ENCODE assay signal across 2 cellular contexts in genomic region chr6:14792118-14792955, GRCh38.
TF ChIP-seq lines count a peak whose summit lies in the region.

No MANE protein-coding gene starts in this region.

TF ChIP-seq in IMR-90, 13 proteins besides CTCF, POLR2A, EP300 and RAD21:
- no peak for TF ChIP-seq MAFK (IDR thresholded peaks at IDR 0.05; ENCODE audit: low read depth, low read length)
- no peak for TF ChIP-seq ELK1 (IDR thresholded peaks at IDR 0.05; ENCODE audit: borderline replicate concordance, low read depth, low read length)
- no peak for TF ChIP-seq FOS (IDR thresholded peaks at IDR 0.05; ENCODE audit: low read depth, low read length)
- TF ChIP-seq SMC3 (IDR thresholded peaks at IDR 0.05; ENCODE audit: low read depth, low read length) = no peak
- TF ChIP-seq NFE2L2 (IDR thresholded peaks at IDR 0.05; ENCODE audit: low read depth, low read length) = no peak
- TF ChIP-seq CEBPB (IDR thresholded peaks at IDR 0.05; ENCODE audit: low read depth, low read length) = no peak
- TF ChIP-seq RCOR1 (IDR thresholded peaks at IDR 0.05; ENCODE audit: insufficient replicate concordance, low read length) = no peak
- TF ChIP-seq MXI1 (IDR thresholded peaks at IDR 0.05; ENCODE audit: borderline replicate concordance, low read depth, low read length) = no peak
- no peak for TF ChIP-seq CHD1 (IDR thresholded peaks at IDR 0.05; ENCODE audit: low read depth, low read length)
- TF ChIP-seq RFX5 (IDR thresholded peaks at IDR 0.05; ENCODE audit: low read depth, low read length) = no peak

TF ChIP-seq in H1, 55 proteins besides CTCF, POLR2A, EP300 and RAD21:
- TF ChIP-seq CBX5 (IDR thresholded peaks at IDR 0.05; ENCODE audit: low read depth, low read length) (no peak), MAX (IDR thresholded peaks at IDR 0.05) (no peak), GTF2F1 (IDR thresholded peaks at IDR 0.05; ENCODE audit: borderline replicate concordance, low read depth, low read length) (no peak), SP2 (IDR thresholded peaks at IDR 0.05; ENCODE audit: low read length) (no peak), TAF7 (optimal IDR thresholded peaks at IDR 0.05; ENCODE audit: borderline replicate concordance, low read depth, low read length) (no peak), RFX5 (IDR thresholded peaks at IDR 0.05; ENCODE audit: borderline replicate concordance, low read depth, low read length) (no peak), SIX5 (IDR thresholded peaks at IDR 0.05; ENCODE audit: low read depth, low read length) (no peak), EGR1 (IDR thresholded peaks at IDR 0.05; ENCODE audit: borderline replicate concordance, low read depth, low read length) (no peak)
